ENCODE assay signal across 25 cellular contexts in the genomic region with DNA sequence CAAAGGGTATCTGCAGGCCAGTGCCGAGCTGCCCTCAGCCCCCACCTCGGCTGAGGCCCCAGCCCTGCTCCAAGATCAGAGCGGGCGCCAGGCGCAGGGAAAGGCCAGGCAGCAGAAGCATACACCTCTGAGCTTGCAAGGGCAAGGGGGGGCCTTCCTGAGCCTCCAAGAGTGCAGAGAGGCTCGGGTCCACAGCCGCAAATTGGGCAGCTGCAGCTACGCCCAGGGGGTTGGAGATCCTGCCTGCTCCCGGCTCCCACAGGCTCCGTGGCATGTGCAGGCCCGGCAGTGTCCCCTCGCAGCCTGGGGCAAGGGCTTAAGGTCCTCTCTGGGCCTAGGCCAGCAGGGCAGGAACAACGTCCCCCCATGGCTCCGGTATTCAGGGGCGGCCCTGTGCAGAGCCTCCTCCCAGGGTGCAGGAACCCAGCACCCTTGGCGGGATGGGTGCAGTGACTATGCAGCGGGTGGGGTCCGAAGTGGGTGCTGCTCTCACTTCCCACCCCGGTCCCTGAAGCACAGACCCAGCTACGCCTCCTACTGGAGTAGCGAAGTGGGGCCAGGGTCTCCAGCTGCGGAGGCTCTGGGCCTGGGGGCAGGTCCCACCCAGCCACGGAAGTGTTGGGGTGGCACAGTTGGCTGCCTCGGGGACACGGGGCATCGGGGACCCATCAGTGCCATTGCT.
"Had no signal": no experiment of that assay in that cellular context is flagged by ENCODE, and none has a peak within 500 bp of the region (broad histone marks: within the 10 kb centered on the region; RNA-seq: fewer than 3 reads in every experiment).

No MANE protein-coding gene starts in this region.

- H3K36me3 ChIP-seq: colonic mucosa, pancreas had no signal

- ATAC-seq: activated CD8-positive, alpha-beta T cell treated with anti-CD3 and anti-CD28 coated beads for 36 hours; activated naive CD4-positive, alpha-beta T cell treated with anti-CD3 and anti-CD28 coated beads, Interleukin-2, amount 50 U/mL, for 72 hours; activated T-cell treated with anti-CD3 and anti-CD28 coated beads, Interleukin-2, amount 50 U/mL, for 4 hours; activated T-helper 17 cell treated with anti-CD3 and anti-CD28 coated beads, Interleukin-2, amount 50 U/mL, for 72 hours; body of pancreas; left cardiac atrium; pancreas; psoas muscle; T-helper 17 cell had no signal

- H3K36me3 Mint-ChIP-seq: activated naive CD4-positive, alpha-beta T cell treated with anti-CD3 and anti-CD28 coated beads, Interleukin-2, amount 50 U/mL, for 72 hours; mesothelial cell of epicardium; naive B cell; type B pancreatic cell had no signal

- H3K4me3 Mint-ChIP-seq: activated CD8-positive, alpha-beta T cell treated with anti-CD3 and anti-CD28 coated beads for 36 hours; activated T-cell treated with anti-CD3 and anti-CD28 coated beads, Interleukin-2, amount 50 U/mL, for 4 hours; activated T-helper 17 cell treated with anti-CD3 and anti-CD28 coated beads, Interleukin-2, amount 50 U/mL, for 72 hours; mesothelial cell of epicardium; naive B cell; nephron progenitor cell; stimulated activated naive CD8-positive, alpha-beta T cell treated with anti-CD3 and anti-CD28 coated beads, Interleukin-15, Interleukin-2, amounts not matched to agents 100 ng/mL and 50 ng/mL, for 24 hours; T-helper 17 cell; type B pancreatic cell had no signal

- H3K4me1 ChIP-seq: body of pancreas, colonic mucosa, pancreas, psoas muscle had no signal

- H3K27ac ChIP-seq: body of pancreas, colonic mucosa, epithelial cell of prostate, pancreas, psoas muscle had no signal

- H3K27ac Mint-ChIP-seq: activated CD8-positive, alpha-beta T cell treated with anti-CD3 and anti-CD28 coated beads for 36 hours; activated T-helper 17 cell treated with anti-CD3 and anti-CD28 coated beads, Interleukin-2, amount 50 U/mL, for 72 hours; mesothelial cell of epicardium; naive B cell; nephron progenitor cell; stimulated activated naive CD8-positive, alpha-beta T cell treated with anti-CD3 and anti-CD28 coated beads, Interleukin-15, Interleukin-2, amounts not matched to agents 100 ng/mL and 50 ng/mL, for 24 hours; T-helper 17 cell; type B pancreatic cell had no signal

- H3K4me1 Mint-ChIP-seq: activated T-helper 17 cell treated with anti-CD3 and anti-CD28 coated beads, Interleukin-2, amount 50 U/mL, for 72 hours; mesothelial cell of epicardium; nephron progenitor cell; T-helper 17 cell had no signal

- DNase-seq: activated CD4-positive, alpha-beta T cell treated with anti-CD3 and anti-CD28 coated beads for 1 hour; activated CD4-positive, alpha-beta T cell treated with anti-CD3 and anti-CD28 coated beads, Interleukin-2, amount 50 U/mL, for 1 hour; activated CD8-positive, alpha-beta T cell treated with anti-CD3 and anti-CD28 coated beads for 36 hours; activated naive CD4-positive, alpha-beta T cell; activated T-cell treated with anti-CD3 and anti-CD28 coated beads, Interleukin-2, amount 50 U/mL, for 4 hours; anterior cingulate cortex; body of pancreas; colonic mucosa; effector CD8-positive, alpha-beta T cell; glutamatergic neuron; islet precursor cell; left cardiac atrium; naive B cell; nephron progenitor cell; psoas muscle; substantia nigra; T-helper 17 cell; T1000 had no signal

- H3K9me3 Mint-ChIP-seq: activated CD8-positive, alpha-beta T cell treated with anti-CD3 and anti-CD28 coated beads for 36 hours; activated naive CD4-positive, alpha-beta T cell treated with anti-CD3 and anti-CD28 coated beads, Interleukin-2, amount 50 U/mL, for 72 hours; activated T-cell treated with anti-CD3 and anti-CD28 coated beads, Interleukin-2, amount 50 U/mL, for 4 hours; nephron progenitor cell; type B pancreatic cell had no signal

- H3K27me3 ChIP-seq: body of pancreas, colonic mucosa, pancreas had no signal

- H3K4me3 ChIP-seq: body of pancreas, colonic mucosa, pancreas, psoas muscle had no signal

- H3K9me3 ChIP-seq: body of pancreas, colonic mucosa, pancreas had no signal
